ENCODE assay signal across 1 cellular context in the genomic region with DNA sequence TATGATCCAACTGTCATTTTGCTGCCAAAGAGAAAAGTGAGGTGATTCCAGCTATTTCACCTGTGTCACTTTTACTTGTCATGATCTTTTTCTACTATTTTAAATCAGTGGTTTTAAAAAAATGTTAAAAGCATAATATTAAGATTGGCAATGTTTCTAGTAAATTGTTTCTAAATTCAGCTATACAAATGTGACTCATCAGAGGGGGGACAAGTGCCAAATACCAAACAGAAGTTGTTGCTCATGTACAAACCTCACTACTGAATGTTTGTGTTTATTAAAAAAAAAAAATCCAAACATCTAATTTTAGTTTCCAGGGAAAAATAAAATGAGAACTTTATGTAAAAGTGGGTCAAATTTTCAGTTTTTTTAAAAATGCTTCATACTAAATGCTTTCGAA.
TF ChIP-seq lines count a peak whose summit lies in the region.

No MANE protein-coding gene starts in this region.

TF ChIP-seq in HCT116, 20 proteins besides CTCF, POLR2A, EP300 and RAD21:
- TF ChIP-seq TCF7L2 (IDR thresholded peaks at IDR 0.05; ENCODE audit: borderline replicate concordance, extremely low read depth, insufficient read depth, insufficient read length), result no peak
- TF ChIP-seq CEBPB (IDR thresholded peaks at IDR 0.05; ENCODE audit: low read depth), result no peak
- no peak for TF ChIP-seq CBX3 (IDR thresholded peaks at IDR 0.05; ENCODE audit: low read depth)
- no peak for TF ChIP-seq EZH2phosphoT487 (IDR thresholded peaks at IDR 0.05; ENCODE audit: borderline replicate concordance)
- TF ChIP-seq ZNF274 (IDR thresholded peaks at IDR 0.05; ENCODE audit: low read depth, low read length), result no peak
- TF ChIP-seq MAX (IDR thresholded peaks at IDR 0.05), result no peak
- no peak for TF ChIP-seq EZH2 (IDR thresholded peaks at IDR 0.05)
- TF ChIP-seq YY1 (IDR thresholded peaks at IDR 0.05; ENCODE audit: extremely low read depth, insufficient replicate concordance, low read depth, low read length), result no peak
- TF ChIP-seq, protein P1, sequence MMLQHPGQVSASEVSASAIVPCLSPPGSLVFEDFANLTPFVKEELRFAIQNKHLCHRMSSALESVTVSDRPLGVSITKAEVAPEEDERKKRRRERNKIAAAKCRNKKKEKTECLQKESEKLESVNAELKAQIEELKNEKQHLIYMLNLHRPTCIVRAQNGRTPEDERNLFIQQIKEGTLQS (IDR thresholded peaks at IDR 0.05), result no peak
